In the genomic region with DNA sequence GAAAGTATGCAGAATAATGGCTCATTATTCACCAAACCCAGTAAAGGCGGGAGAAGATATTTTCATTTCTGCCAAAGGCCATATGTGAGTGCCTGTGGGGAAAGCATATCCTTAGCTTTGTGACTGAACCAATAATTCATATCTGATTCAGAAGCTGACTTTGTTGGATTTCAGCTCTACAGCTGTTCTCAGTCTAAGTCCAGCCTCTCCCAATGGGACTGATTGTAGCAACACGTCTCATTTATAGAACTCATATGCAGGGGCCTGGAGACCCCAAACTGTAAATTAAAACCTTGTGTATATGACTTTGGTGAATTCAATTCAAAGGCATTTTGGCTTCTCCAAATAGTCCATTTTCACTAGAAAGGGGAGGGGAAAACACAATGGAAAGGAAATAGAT, we compare ENCODE assay signal across 26 cellular contexts.
"Had no signal": no experiment of that assay in that cellular context is flagged by ENCODE, and none has a peak within 500 bp of the region (broad histone marks: within the 10 kb centered on the region; RNA-seq: fewer than 3 reads in every experiment).

No MANE protein-coding gene starts in this region.

- H3K4me3 ChIP-seq: esophagus muscularis mucosa had no signal

- H3K36me3 ChIP-seq: esophagus muscularis mucosa had no signal

- H3K9me3 Mint-ChIP-seq: activated CD4-positive, alpha-beta memory T cell treated with anti-CD3 and anti-CD28 coated beads, Interleukin-2, amount 10 ng/mL, durations not matched to agents 7 days and 5 days; activated CD4-positive, alpha-beta T cell treated with anti-CD3 and anti-CD28 coated beads, Interleukin-2, amount 10 ng/mL, durations not matched to agents 7 days and 5 days; activated naive CD4-positive, alpha-beta T cell treated with anti-CD3 and anti-CD28 coated beads, Interleukin-2, amount 10 ng/mL, durations not matched to agents 7 days and 5 days; activated naive CD4-positive, alpha-beta T cell treated with anti-CD3 and anti-CD28 coated beads, Interleukin-2, amount 50 U/mL, for 72 hours; activated naive CD8-positive, alpha-beta T cell treated with anti-CD3 and anti-CD28 coated beads, Interleukin-2, amount 10 ng/mL, durations not matched to agents 7 days and 5 days; activated T-cell treated with anti-CD3 and anti-CD28 coated beads, Interleukin-2, amount 50 U/mL, for 24 hours; activated T-cell treated with anti-CD3 and anti-CD28 coated beads, Interleukin-2, amount 50 U/mL, for 72 hours; effector memory CD8-positive, alpha-beta T cell had no signal

- H3K27ac ChIP-seq: esophagus muscularis mucosa had no signal

- DNase-seq: activated CD4-positive, alpha-beta memory T cell treated with anti-CD3 and anti-CD28 coated beads, Interleukin-2, amount 10 ng/mL, durations not matched to agents 7 days and 5 days; activated CD4-positive, alpha-beta T cell treated with anti-CD3 and anti-CD28 coated beads for 4 hours; activated CD4-positive, alpha-beta T cell treated with anti-CD3 and anti-CD28 coated beads, Interleukin-2, amount 10 ng/mL, durations not matched to agents 7 days and 5 days; activated CD4-positive, alpha-beta T cell treated with anti-CD3 and anti-CD28 coated beads, Interleukin-2, amount 50 U/mL, for 4 hours; activated CD4-positive, CD25-positive, alpha-beta regulatory T cell; activated CD4-positive, CD25-positive, alpha-beta regulatory T cell treated with anti-CD3 and anti-CD28 coated beads, Interleukin-2, amount 50 U/mL, for 72 hours; activated CD8-positive, alpha-beta memory T cell treated with anti-CD3 and anti-CD28 coated beads, Interleukin-2, amount 50 U/mL, for 48 hours; activated gamma-delta T cell; activated naive CD4-positive, alpha-beta T cell; activated naive CD4-positive, alpha-beta T cell treated with anti-CD3 and anti-CD28 coated beads, Interleukin-2, amount 10 ng/mL, durations not matched to agents 7 days and 5 days; activated naive CD8-positive, alpha-beta T cell treated with anti-CD3 and anti-CD28 coated beads, Interleukin-2, amount 10 ng/mL, durations not matched to agents 7 days and 5 days; activated T-cell treated with anti-CD3 and anti-CD28 coated beads for 4 hours; activated T-cell treated with anti-CD3 and anti-CD28 coated beads, Interleukin-2, amount 50 U/mL, for 24 hours; activated T-cell treated with anti-CD3 and anti-CD28 coated beads, Interleukin-2, amount 50 U/mL, for 72 hours; anterior cingulate cortex; caudate nucleus; cortex of kidney; dermis blood vessel endothelial cell; effector CD4-positive, alpha-beta T cell; effector memory CD8-positive, alpha-beta T cell; erythroblast; foreskin fibroblast; glutamatergic neuron; T-helper 2 cell had no signal

- H3K27me3 Mint-ChIP-seq: activated naive CD4-positive, alpha-beta T cell treated with anti-CD3 and anti-CD28 coated beads, Interleukin-2, amount 10 ng/mL, durations not matched to agents 7 days and 5 days had no signal

- H3K27me3 ChIP-seq: esophagus muscularis mucosa had no signal

- H3K27ac Mint-ChIP-seq: activated CD4-positive, alpha-beta memory T cell treated with anti-CD3 and anti-CD28 coated beads, Interleukin-2, amount 10 ng/mL, durations not matched to agents 7 days and 5 days; activated CD4-positive, alpha-beta T cell treated with anti-CD3 and anti-CD28 coated beads, Interleukin-2, amount 10 ng/mL, durations not matched to agents 7 days and 5 days; activated naive CD4-positive, alpha-beta T cell treated with anti-CD3 and anti-CD28 coated beads, Interleukin-2, amount 10 ng/mL, durations not matched to agents 7 days and 5 days; activated naive CD4-positive, alpha-beta T cell treated with anti-CD3 and anti-CD28 coated beads, Interleukin-2, amount 50 U/mL, for 72 hours; activated naive CD8-positive, alpha-beta T cell treated with anti-CD3 and anti-CD28 coated beads, Interleukin-2, amount 10 ng/mL, durations not matched to agents 7 days and 5 days; activated T-cell treated with anti-CD3 and anti-CD28 coated beads, Interleukin-2, amount 50 U/mL, for 24 hours; activated T-cell treated with anti-CD3 and anti-CD28 coated beads, Interleukin-2, amount 50 U/mL, for 72 hours; effector memory CD8-positive, alpha-beta T cell had no signal

- H3K36me3 Mint-ChIP-seq: activated naive CD4-positive, alpha-beta T cell treated with anti-CD3 and anti-CD28 coated beads, Interleukin-2, amount 10 ng/mL, durations not matched to agents 7 days and 5 days; activated naive CD4-positive, alpha-beta T cell treated with anti-CD3 and anti-CD28 coated beads, Interleukin-2, amount 50 U/mL, for 72 hours; activated naive CD8-positive, alpha-beta T cell treated with anti-CD3 and anti-CD28 coated beads, Interleukin-2, amount 10 ng/mL, durations not matched to agents 7 days and 5 days had no signal

- H3K9me3 ChIP-seq: esophagus muscularis mucosa had no signal

- H3K4me1 Mint-ChIP-seq: activated CD4-positive, alpha-beta memory T cell treated with anti-CD3 and anti-CD28 coated beads, Interleukin-2, amount 10 ng/mL, durations not matched to agents 7 days and 5 days; activated CD4-positive, alpha-beta T cell treated with anti-CD3 and anti-CD28 coated beads, Interleukin-2, amount 10 ng/mL, durations not matched to agents 7 days and 5 days; activated naive CD4-positive, alpha-beta T cell treated with anti-CD3 and anti-CD28 coated beads, Interleukin-2, amount 10 ng/mL, durations not matched to agents 7 days and 5 days; activated naive CD8-positive, alpha-beta T cell treated with anti-CD3 and anti-CD28 coated beads, Interleukin-2, amount 10 ng/mL, durations not matched to agents 7 days and 5 days had no signal

- ATAC-seq: activated naive CD4-positive, alpha-beta T cell treated with anti-CD3 and anti-CD28 coated beads, Interleukin-2, amount 50 U/mL, for 72 hours; activated T-cell treated with anti-CD3 and anti-CD28 coated beads, Interleukin-2, amount 50 U/mL, for 72 hours; effector memory CD8-positive, alpha-beta T cell had no signal

- H3K4me3 Mint-ChIP-seq: activated CD4-positive, alpha-beta memory T cell treated with anti-CD3 and anti-CD28 coated beads, Interleukin-2, amount 10 ng/mL, durations not matched to agents 7 days and 5 days; activated CD4-positive, alpha-beta T cell treated with anti-CD3 and anti-CD28 coated beads, Interleukin-2, amount 10 ng/mL, durations not matched to agents 7 days and 5 days; activated naive CD4-positive, alpha-beta T cell treated with anti-CD3 and anti-CD28 coated beads, Interleukin-2, amount 10 ng/mL, durations not matched to agents 7 days and 5 days; activated naive CD8-positive, alpha-beta T cell treated with anti-CD3 and anti-CD28 coated beads, Interleukin-2, amount 10 ng/mL, durations not matched to agents 7 days and 5 days; activated T-cell treated with anti-CD3 and anti-CD28 coated beads, Interleukin-2, amount 50 U/mL, for 24 hours; activated T-cell treated with anti-CD3 and anti-CD28 coated beads, Interleukin-2, amount 50 U/mL, for 72 hours; effector memory CD8-positive, alpha-beta T cell had no signal
